Comparison of ENCODE assay signal across 7 cellular contexts in genomic region chr6:163364641-163365040, GRCh38.
"Had no signal": no experiment of that assay in that cellular context is flagged by ENCODE, and none has a peak within 500 bp of the region (broad histone marks: within the 10 kb centered on the region; RNA-seq: fewer than 3 reads in every experiment).

No MANE protein-coding gene starts in this region.

- H3K4me3 Mint-ChIP-seq: GM23338, H9, IgD-negative memory B cell had no signal

- ATAC-seq: GM23338, HepG2 had no signal

- H2AFZ ChIP-seq: GM23338 had no signal

- H3K4me3 ChIP-seq: GM23338 had no signal

- H3K36me3 Mint-ChIP-seq: IgD-negative memory B cell had no signal

- H3K9me3 Mint-ChIP-seq: GM23338, H9, IgD-negative memory B cell had no signal

- H3K4me1 Mint-ChIP-seq: IgD-negative memory B cell had no signal

- H3K27ac ChIP-seq: HL-60 had no signal

- H3K4me2 ChIP-seq: GM23338 had no signal

- DNase-seq: H9, HCEC 1CT, KBM-7 had no signal

- H3K27ac Mint-ChIP-seq: GM23338, H9, IgD-negative memory B cell had no signal
